20 cellular contexts compared by ENCODE assay signal in the genomic region with DNA sequence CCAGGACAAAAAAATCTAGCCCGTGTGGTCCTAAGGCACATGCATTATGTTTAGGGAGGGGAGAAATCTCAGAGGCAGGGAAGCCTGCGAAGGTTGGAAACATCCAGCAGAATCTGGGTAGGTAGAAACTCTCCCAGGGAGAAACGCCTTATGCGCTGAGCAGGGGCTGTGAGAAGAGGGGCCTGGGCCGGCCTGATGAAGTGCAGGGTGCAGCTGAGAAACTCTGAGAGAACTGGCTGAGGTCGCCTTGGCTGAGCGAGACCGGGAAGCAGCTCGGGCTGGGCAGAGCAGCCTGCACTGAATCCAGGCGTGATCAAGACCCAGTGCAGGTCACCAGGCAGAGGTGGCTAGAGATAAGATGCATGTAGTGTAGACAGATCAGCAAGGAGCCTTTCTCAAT. TPM values are rescaled to one million over a fixed set of nuclear protein-coding genes. Genes with fewer than 3 reads are reported as not detected.
DNase-seq lines count a peak whose midpoint lies in the region; ATAC-seq, FAIRE-seq and TF ChIP-seq lines count a peak whose summit lies in the region.
"Had no signal": no experiment of that assay in that cellular context is flagged by ENCODE, and none has a peak within 500 bp of the region (broad histone marks: within the 10 kb centered on the region; RNA-seq: fewer than 3 reads in every experiment).

No MANE protein-coding gene starts in this region.

- 0 out of 2 replicates have a peak overlapping the region, but pooled peaks have one; percentile 7 for H2BK5ac ChIP-seq in H1 (ENCODE audit: low read depth, low read length)

- no peak for ATAC-seq in Right ventricle myocardium superior (ENCODE audit: poor library complexity)
- no peak for ATAC-seq in HG03039 (IDR thresholded peaks at IDR 0.05; ENCODE audit: unreplicated experiment)
- ATAC-seq in HG02610 (IDR thresholded peaks at IDR 0.05; ENCODE audit: unreplicated experiment): no peak
- ATAC-seq: GM23338, HepG2 had no signal

- H3K14ac ChIP-seq in H1 (ENCODE audit: insufficient read length): no peak overlapping the region

- no peak overlapping the region for H3K9ac ChIP-seq in H1 (replicated peaks in 1 of 4; ENCODE audit: extremely low read depth in 1 of 4, low read depth in 3 of 4, low read length in 3 of 4)

- H3K9me3 ChIP-seq in cardiac muscle cell (ENCODE audit: low read depth): no peaks in the 10 kb centered on the region
- H3K9me3 ChIP-seq in H1 (ENCODE audit: insufficient read depth in 2 of 2, low read depth in 1 of 2, low read length in 1 of 2): no peaks in the 10 kb centered on the region
- H3K9me3 ChIP-seq in spleen: no peaks in the 10 kb centered on the region
- H3K9me3 ChIP-seq: BE2C, HAP-1 had no signal

- intact Hi-C loops in Right ventricle myocardium superior (cut with DNase I) (no loop called here), spleen (cut with DNase I; ENCODE audit: low total_unique reads) (no loop called here)

- H3K27me3 ChIP-seq in cardiac muscle cell (no peaks in the 10 kb centered on the region), H1 (replicated peaks in 1 of 4; ENCODE audit: control insufficient read depth in 3 of 4, extremely low read depth in 1 of 4, insufficient read depth in 3 of 4, low read length in 3 of 4) (no peaks in the 10 kb centered on the region), spleen (replicated peaks in 1 of 7) (no peaks in the 10 kb centered on the region)

- H2BK20ac ChIP-seq in H1 (ENCODE audit: low read length): no peak overlapping the region

- no peak for TF ChIP-seq RAD21 in H1 (IDR thresholded peaks at IDR 0.05 in 1 of 2, conservative IDR thresholded peaks at IDR 0.05 in 1 of 2; ENCODE audit: low read depth in 2 of 2, low read length in 2 of 2)

- no peak overlapping the region for H2BK15ac ChIP-seq in H1 (ENCODE audit: low read length)

- H3K36me3 ChIP-seq in cardiac muscle cell (no peaks in the 10 kb centered on the region), H1 (ENCODE audit: control insufficient read depth in 2 of 4, insufficient read depth in 4 of 4, low read length in 3 of 4) (0 out of 8 replicates have a peak, but pooled peaks cover 0 to 2% (median 0%) of the 10 kb centered on the region in 4 experiments), spleen (no peaks in the 10 kb centered on the region)
- H3K36me3 ChIP-seq: BE2C, HAP-1 had no signal

- no peaks in the 10 kb centered on the region for H3K79me2 ChIP-seq in H1 (ENCODE audit: control insufficient read depth in 1 of 2, insufficient read depth in 2 of 2, low read length in 2 of 2)

- no peak overlapping the region for H3K23ac ChIP-seq in H1 (ENCODE audit: insufficient read length)

- CTCF ChIA-PET in H1 (lab: Charles Lee; ENCODE audit: partially characterized antibody) (interaction anchor here (1.0 to 1.4 kb wide), 2 partner anchors 133 to 211 kb away, joined by 3 read pairs; no protein-coding TSS in a partner anchor), GM10248 (lab: Yijun Ruan, JAX) (no interaction called here)

- TF ChIP-seq POLR2A in H1 (IDR thresholded peaks at IDR 0.05; ENCODE audit: control extremely low read depth in 1 of 2, low read depth in 2 of 2, low read length in 2 of 2) (no peak), spleen (IDR thresholded peaks at IDR 0.05) (no peak)

- no peak overlapping the region for H2BK120ac ChIP-seq in H1 (replicated peaks; ENCODE audit: low read depth, low read length)

- H4K5ac ChIP-seq in H1 (ENCODE audit: insufficient read length, low read depth, low read length): no peak overlapping the region

- no peak overlapping the region for H2BK12ac ChIP-seq in H1 (ENCODE audit: low read depth, low read length)

- no peak overlapping the region for H2AFZ ChIP-seq in H1 (ENCODE audit: low read length)
- H2AFZ ChIP-seq: GM23338 had no signal

- H2AK5ac ChIP-seq in H1 (ENCODE audit: low read depth, low read length): no peak overlapping the region

- H4K20me1 ChIP-seq in H1 (replicated peaks in 1 of 2; ENCODE audit: control insufficient read depth in 1 of 2, insufficient read depth in 2 of 2, low read length in 2 of 2): no peaks in the 10 kb centered on the region

- no peak for TF ChIP-seq EP300 in H1 (IDR thresholded peaks at IDR 0.05; ENCODE audit: borderline replicate concordance in 1 of 2, low read depth in 2 of 2, low read length in 2 of 2)

- no peak overlapping the region for H3K56ac ChIP-seq in H1 (replicated peaks; ENCODE audit: insufficient read length, low read depth, low read length)

- no peak overlapping the region for H3K4me2 ChIP-seq in H1 (ENCODE audit: insufficient read depth in 1 of 2, low read depth in 2 of 2, low read length in 2 of 2)
- H3K4me2 ChIP-seq: GM23338 had no signal

- no peaks in the 10 kb centered on the region for H3K79me1 ChIP-seq in H1 (ENCODE audit: low read depth, low read length)

- H3K4ac ChIP-seq in H1 (replicated peaks; ENCODE audit: insufficient read length, low read depth, low read length): no peak overlapping the region

- peak overlapping the region; percentile 62; the same call in 1 of the 2 replicates for H4K8ac ChIP-seq in H1 (ENCODE audit: extremely low read depth, insufficient read depth, low read length)

- TF ChIP-seq CTCF in cardiac muscle cell (IDR thresholded peaks at IDR 0.05; ENCODE audit: low read depth, low read length) (no peak), H1 (IDR thresholded peaks at IDR 0.05; ENCODE audit: control extremely low read depth in 1 of 3, insufficient read depth in 1 of 3, low read depth in 1 of 3, low read length in 3 of 3) (no peak), spleen (IDR thresholded peaks at IDR 0.05 in 8 of 11, conservative IDR thresholded peaks at IDR 0.05 in 3 of 11) (no peak), GM10248 (IDR thresholded peaks at IDR 0.05; ENCODE audit: control extremely low read depth, extremely low read depth, low read depth, missing control alignments) (no peak)

- H3K4me1 ChIP-seq in cardiac muscle cell (ENCODE audit: low read depth) (no peaks in the 10 kb centered on the region), H1 (replicated peaks in 1 of 4; ENCODE audit: control insufficient read depth in 3 of 4, insufficient read depth in 4 of 4, low read length in 3 of 4) (peaks cover 0 to 3% (median 0%) of the 10 kb centered on the region in 4 experiments; a peak in 2 of 7 replicates), spleen (no peaks in the 10 kb centered on the region)
- H3K4me1 ChIP-seq: BE2C, HAP-1 had no signal

- no peak overlapping the region for H3K4me3 ChIP-seq in cardiac muscle cell
- no peak overlapping the region for H3K4me3 ChIP-seq in H1 (ENCODE audit: extremely low read depth in 1 of 4, insufficient read depth in 2 of 4, low read depth in 3 of 4, low read length in 4 of 4)
- no peak overlapping the region for H3K4me3 ChIP-seq in spleen
- H3K4me3 ChIP-seq: GM23338, HAP-1 had no signal

- H4K91ac ChIP-seq in H1 (replicated peaks; ENCODE audit: insufficient read length, low read length): peak overlapping the region; percentile 55

- 86% methylated on average over 10 of the region's 10 CpGs; no CpG with 5 or more reads in 1 of the 2 experiments for WGBS in H1 (ENCODE audit: extremely low coverage in 1 of 2, insufficient coverage in 1 of 2, insufficient read length in 1 of 2, insufficient replicate concordance in 2 of 2, low coverage in 1 of 2, low lambda C conversion rate in 2 of 2, missing lambda C conversion rate in 1 of 2), 2 experiments
- 75 to 93% (median 83%) methylated on average over 10 of the region's 10 CpGs for WGBS in spleen, 5 donors

- POLR2A ChIA-PET in H1 (lab: Charles Lee; ENCODE audit: partially characterized antibody): no interaction called here
- POLR2A ChIA-PET in GM10248 (lab: Yijun Ruan, JAX): no interaction called here

- H3K27ac ChIP-seq in cardiac muscle cell (peak overlapping the region; percentile 30), H1 (ENCODE audit: low read depth, low read length) (no peak overlapping the region), spleen (no peak overlapping the region)
- H3K27ac ChIP-seq: C4-2B had no signal

- DNase-seq in cardiac muscle cell (ENCODE audit: low read depth in 1 of 2, low spot score in 1 of 2) (no peak), Right ventricle myocardium superior (no peak), H1 (ENCODE audit: low read depth in 1 of 2, low spot score in 2 of 2) (no peak), spleen (peak; percentile 36), GM10248 (ENCODE audit: extremely low spot score) (no peak)
- DNase-seq: BE2C; CD4-positive, alpha-beta memory T cell; DMS153; DMS79 treated with DMSO at 0.1 percent for 48 hours; EL had no signal

- no peak for FAIRE-seq in H1 (lab: Jason Lieb, UNC)
- FAIRE-seq: D721Med, G401.6, GM12892, HepG2, HTR-8/SVneo had no signal

- no peak overlapping the region for H3K18ac ChIP-seq in H1 (ENCODE audit: extremely low read depth, low read length)

- peaks cover 3% of the 10 kb centered on the region; the same call in 1 of the 2 replicates for H3K23me2 ChIP-seq in H1 (ENCODE audit: low read depth, low read length)

RNA-seq across cellular contexts. Expression of a gene that starts 15.1 kb away (rescaled TPM):
- total RNA-seq in cardiac muscle cell (42.8 TPM in 2 replicates), Right ventricle myocardium superior (26.5 TPM), spleen (10 to 100 TPM; 34.2 to 58.0 (median 42.0) TPM)
- polyA plus RNA-seq in cardiac muscle cell (46.9 and 52.7 TPM in 2 replicates), H1 (2011; rRNA removed) (30.5 and 32.3 TPM in 2 replicates), spleen (10 to 100 TPM; 33.1 to 37.8 (median 36.0) TPM)
- 42.8 and 43.2 TPM in 2 replicates for total RNA-seq in H1 (2021; fragmentation: NEBNext Ultra II Directional; extraction: Animal tissue kit (Norgen Biotek cat#: 25700))
- polyA plus RNA-seq in H1 (2011; cell fraction: cytosol; rRNA removed): 47.4 TPM
- 20.3 TPM for polyA plus RNA-seq in H1 (2011; cell fraction: nucleus; rRNA removed)
- polyA plus RNA-seq in H1 (2012, experiment 1 of 2): 31.2 to 43.4 TPM (median 35.0 TPM) in 4 replicates
- 9.4 TPM for polyA plus RNA-seq in H1 (2012, experiment 2 of 2)
- 30.5 TPM for polyA plus RNA-seq in H1 (2013, experiment 1 of 2)
- 30.2 TPM for polyA plus RNA-seq in H1 (2013, experiment 2 of 2)
- 20.1 and 22.6 TPM in 2 replicates for polyA minus RNA-seq in H1 (2011; rRNA and poly(A)+ RNA removed)
- polyA minus RNA-seq in H1 (2011; cell fraction: cytosol; rRNA and poly(A)+ RNA removed): 14.7 TPM
- polyA minus RNA-seq in H1 (2011; cell fraction: nucleus; rRNA and poly(A)+ RNA removed): 16.3 TPM

RNA-seq across cellular contexts. Expression of a gene that starts 41.8 kb away (rescaled TPM):
- total RNA-seq in cardiac muscle cell (11.2 and 14.0 TPM in 2 replicates), Right ventricle myocardium superior (35.7 TPM), spleen (10 to 100 TPM; 44.9 to 89.9 (median 57.3) TPM)
- polyA plus RNA-seq in cardiac muscle cell (34.4 and 44.1 TPM in 2 replicates), H1 (2011; rRNA removed) (13.1 and 13.7 TPM in 2 replicates), spleen (10 to 100 TPM; 29.7 to 46.6 (median 29.7) TPM)
- 20.9 and 22.1 TPM in 2 replicates for total RNA-seq in H1 (2021; fragmentation: NEBNext Ultra II Directional; extraction: Animal tissue kit (Norgen Biotek cat#: 25700))
- 16.8 TPM for polyA plus RNA-seq in H1 (2011; cell fraction: cytosol; rRNA removed)
- 38.3 TPM for polyA plus RNA-seq in H1 (2011; cell fraction: nucleus; rRNA removed)
- 18.6 to 29.5 TPM (median 24.5 TPM) in 4 replicates for polyA plus RNA-seq in H1 (2012, experiment 1 of 2)
- 7.4 TPM for polyA plus RNA-seq in H1 (2012, experiment 2 of 2)
- 17.2 TPM for polyA plus RNA-seq in H1 (2013, experiment 1 of 2)
- polyA plus RNA-seq in H1 (2013, experiment 2 of 2): 16.3 TPM
- polyA minus RNA-seq in H1 (2011; rRNA and poly(A)+ RNA removed): 10.2 and 15.1 TPM in 2 replicates
- polyA minus RNA-seq in H1 (2011; cell fraction: cytosol; rRNA and poly(A)+ RNA removed): 11.2 TPM
- 28.3 TPM for polyA minus RNA-seq in H1 (2011; cell fraction: nucleus; rRNA and poly(A)+ RNA removed)
